ENCODE assay signal across 13 cellular contexts in the genomic region with DNA sequence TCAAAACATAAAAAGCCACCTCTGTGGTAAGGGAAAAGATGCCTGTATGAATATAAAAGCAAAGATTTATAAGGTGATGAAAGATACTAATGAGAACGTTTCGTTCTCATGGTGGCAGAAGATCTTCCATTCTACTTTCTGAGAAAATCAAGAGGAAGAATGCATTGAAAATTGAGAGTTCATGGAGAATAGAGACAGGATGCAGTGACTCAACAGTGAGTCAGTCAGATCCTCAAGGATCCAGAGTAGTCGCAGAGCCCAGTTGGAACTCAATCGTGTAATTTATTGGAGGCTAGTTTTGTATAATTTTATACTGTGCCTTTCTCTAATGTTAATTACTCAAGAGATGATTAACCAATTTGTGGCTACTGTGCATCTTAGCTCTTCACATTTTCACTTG.
DNase-seq lines count a peak whose midpoint lies in the region; ATAC-seq and TF ChIP-seq lines count a peak whose summit lies in the region.
"Had no signal": no experiment of that assay in that cellular context is flagged by ENCODE, and none has a peak within 500 bp of the region (broad histone marks: within the 10 kb centered on the region; RNA-seq: fewer than 3 reads in every experiment).

No MANE protein-coding gene starts in this region.

- H3K36me3 ChIP-seq in HCT116 (ENCODE audit: control insufficient read depth in 1 of 2, insufficient read depth in 2 of 2, low read length in 2 of 2), result no peaks in the 10 kb centered on the region
- H3K36me3 ChIP-seq in adipocyte (ENCODE audit: control insufficient read depth, insufficient read depth, low read length, severe bottlenecking), result no peaks in the 10 kb centered on the region

- H3K4me1 ChIP-seq in HCT116 (ENCODE audit: control insufficient read depth in 1 of 2, insufficient read depth in 2 of 2, low read length in 2 of 2), result peaks cover 0 to 13% of the 10 kb centered on the region in 2 experiments; a peak in 2 of 4 replicates
- peaks cover 37% of the 10 kb centered on the region for H3K4me1 ChIP-seq in adipocyte (ENCODE audit: control insufficient read depth, insufficient read depth, low read length)
- peaks cover 15% of the 10 kb centered on the region for H3K4me1 ChIP-seq in foreskin keratinocyte
- H3K4me1 ChIP-seq: psoas muscle had no signal

- ATAC-seq in HCT116, result no peak
- peak; percentile 61 for ATAC-seq in foreskin keratinocyte
- no peak for ATAC-seq in GM19035 (IDR thresholded peaks at IDR 0.05; ENCODE audit: unreplicated experiment)
- ATAC-seq: psoas muscle had no signal

- no peak for TF ChIP-seq RAD21 in HCT116 (IDR thresholded peaks at IDR 0.05; ENCODE audit: low read depth)

- H4K20me1 ChIP-seq in HCT116 (ENCODE audit: insufficient read depth), result no peaks in the 10 kb centered on the region

- TF ChIP-seq POLR2A in HCT116 (IDR thresholded peaks at IDR 0.05; ENCODE audit: borderline replicate concordance, extremely low read depth, insufficient read depth, insufficient read length), result no peak

- TF ChIP-seq CTCF in HCT116 (IDR thresholded peaks at IDR 0.05 in 2 of 3, conservative IDR thresholded peaks at IDR 0.05 in 1 of 3; ENCODE audit: borderline replicate concordance in 1 of 3, insufficient read depth in 1 of 3, low read depth in 2 of 3, low read length in 2 of 3), result no peak
- TF ChIP-seq CTCF in foreskin keratinocyte (conservative IDR thresholded peaks at IDR 0.05), result no peak

- H3K9ac ChIP-seq in HCT116 (ENCODE audit: low read length), result no peak overlapping the region
- no peak overlapping the region for H3K9ac ChIP-seq in adipocyte (ENCODE audit: low read length)

- DNase-seq in 8988T (peak; percentile 20), HCT116 (ENCODE audit: low read depth, low spot score) (peak; percentile 18), adipocyte (ENCODE audit: low read depth) (peak; percentile 25), foreskin keratinocyte (peak; percentile 32 to 64), germinal center (ENCODE audit: low spot score) (no peak), NCI-H1105 (lab: John Stamatoyannopoulos, UW) (no peak), Kasumi-1 (lab: John Stamatoyannopoulos, UW) (no peak)
- DNase-seq: activated CD4-positive, alpha-beta memory T cell treated with anti-CD3 and anti-CD28 coated beads for 36 hours; activated naive CD4-positive, alpha-beta T cell treated with anti-CD3 and anti-CD28 coated beads for 36 hours; NCI-H1436 treated with DMSO at 0.1 percent for 48 hours; NCI-H748 treated with DMSO at 0.1 percent for 48 hours; psoas muscle had no signal

- H2AFZ ChIP-seq in HCT116 (ENCODE audit: low read depth, low read length, poor library complexity, severe bottlenecking), result peak overlapping the region; percentile 19

- H3K79me2 ChIP-seq in HCT116 (ENCODE audit: insufficient read depth, low read length), result no peaks in the 10 kb centered on the region

- intact Hi-C loops in HCT116 (cut with micrococcal nuclease), result no loop called here

- H3K9me2 ChIP-seq in HCT116 (ENCODE audit: insufficient read depth), result no peaks in the 10 kb centered on the region

- RAD21 ChIA-PET in HCT116 (lab: Charles Lee; ENCODE audit: low non-redundant PET in 1 of 2, low total read pairs in 2 of 2, uncharacterized antibody in 2 of 2, unreplicated experiment in 2 of 2), result no interaction called here

- no TSS peak for BruUV-seq in HCT116 (replicated peaks; lab: Mats Ljungman, UMichigan)

- POLR2A ChIA-PET in HCT116 (lab: Charles Lee), result no interaction called here

- H3K4me2 ChIP-seq in HCT116 (ENCODE audit: low read length), result peak overlapping the region; percentile 35

- CTCF ChIA-PET in HCT116 (lab: Charles Lee), result no interaction called here

- H3K27ac ChIP-seq in HCT116 (ENCODE audit: low read depth, low read length) (no peak overlapping the region), foreskin keratinocyte (no peak overlapping the region)
- H3K27ac ChIP-seq: psoas muscle had no signal

- H3K27me3 ChIP-seq in HCT116 (ENCODE audit: insufficient read depth, low read length), result peaks cover 48% of the 10 kb centered on the region
- H3K27me3 ChIP-seq in adipocyte (replicated peaks; ENCODE audit: control insufficient read depth, insufficient read depth, low read length), result no peaks in the 10 kb centered on the region
- no peaks in the 10 kb centered on the region for H3K27me3 ChIP-seq in foreskin keratinocyte

- H3K9me3 ChIP-seq in HCT116 (ENCODE audit: control insufficient read depth in 1 of 2, insufficient read depth in 1 of 2, low read depth in 1 of 2, low read length in 2 of 2) (no peaks in the 10 kb centered on the region), adipocyte (ENCODE audit: control insufficient read depth, low read length) (no peaks in the 10 kb centered on the region)
- H3K9me3 ChIP-seq: psoas muscle had no signal

- H3K4me3 ChIP-seq in HCT116 (replicated peaks in 1 of 2; ENCODE audit: low read depth in 1 of 2, low read length in 2 of 2) (no peak overlapping the region), adipocyte (ENCODE audit: low read length) (no peak overlapping the region)
- H3K4me3 ChIP-seq: psoas muscle had no signal

TF ChIP-seq in HCT116, 20 proteins besides CTCF, POLR2A, EP300 and RAD21:
- no peak for TF ChIP-seq CEBPB (IDR thresholded peaks at IDR 0.05; ENCODE audit: low read depth)
- TF ChIP-seq JUND (IDR thresholded peaks at IDR 0.05), result peak; percentile 39; the same call in 1 of the 2 replicates
- TF ChIP-seq, protein P1, sequence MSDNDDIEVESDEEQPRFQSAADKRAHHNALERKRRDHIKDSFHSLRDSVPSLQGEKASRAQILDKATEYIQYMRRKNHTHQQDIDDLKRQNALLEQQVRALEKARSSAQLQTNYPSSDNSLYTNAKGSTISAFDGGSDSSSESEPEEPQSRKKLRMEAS (IDR thresholded peaks at IDR 0.05), result no peak
- TF ChIP-seq TCF7L2 (IDR thresholded peaks at IDR 0.05; ENCODE audit: borderline replicate concordance, extremely low read depth, insufficient read depth, insufficient read length), result no peak
- TF ChIP-seq, protein P2, sequence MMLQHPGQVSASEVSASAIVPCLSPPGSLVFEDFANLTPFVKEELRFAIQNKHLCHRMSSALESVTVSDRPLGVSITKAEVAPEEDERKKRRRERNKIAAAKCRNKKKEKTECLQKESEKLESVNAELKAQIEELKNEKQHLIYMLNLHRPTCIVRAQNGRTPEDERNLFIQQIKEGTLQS (IDR thresholded peaks at IDR 0.05), result no peak
- no peak for TF ChIP-seq POLR2AphosphoS5 (IDR thresholded peaks at IDR 0.05; ENCODE audit: low read depth, low read length)
- TF ChIP-seq CBX3 (IDR thresholded peaks at IDR 0.05; ENCODE audit: low read depth), result no peak
- TF ChIP-seq EZH2 (IDR thresholded peaks at IDR 0.05), result no peak
- TF ChIP-seq, protein P3, sequence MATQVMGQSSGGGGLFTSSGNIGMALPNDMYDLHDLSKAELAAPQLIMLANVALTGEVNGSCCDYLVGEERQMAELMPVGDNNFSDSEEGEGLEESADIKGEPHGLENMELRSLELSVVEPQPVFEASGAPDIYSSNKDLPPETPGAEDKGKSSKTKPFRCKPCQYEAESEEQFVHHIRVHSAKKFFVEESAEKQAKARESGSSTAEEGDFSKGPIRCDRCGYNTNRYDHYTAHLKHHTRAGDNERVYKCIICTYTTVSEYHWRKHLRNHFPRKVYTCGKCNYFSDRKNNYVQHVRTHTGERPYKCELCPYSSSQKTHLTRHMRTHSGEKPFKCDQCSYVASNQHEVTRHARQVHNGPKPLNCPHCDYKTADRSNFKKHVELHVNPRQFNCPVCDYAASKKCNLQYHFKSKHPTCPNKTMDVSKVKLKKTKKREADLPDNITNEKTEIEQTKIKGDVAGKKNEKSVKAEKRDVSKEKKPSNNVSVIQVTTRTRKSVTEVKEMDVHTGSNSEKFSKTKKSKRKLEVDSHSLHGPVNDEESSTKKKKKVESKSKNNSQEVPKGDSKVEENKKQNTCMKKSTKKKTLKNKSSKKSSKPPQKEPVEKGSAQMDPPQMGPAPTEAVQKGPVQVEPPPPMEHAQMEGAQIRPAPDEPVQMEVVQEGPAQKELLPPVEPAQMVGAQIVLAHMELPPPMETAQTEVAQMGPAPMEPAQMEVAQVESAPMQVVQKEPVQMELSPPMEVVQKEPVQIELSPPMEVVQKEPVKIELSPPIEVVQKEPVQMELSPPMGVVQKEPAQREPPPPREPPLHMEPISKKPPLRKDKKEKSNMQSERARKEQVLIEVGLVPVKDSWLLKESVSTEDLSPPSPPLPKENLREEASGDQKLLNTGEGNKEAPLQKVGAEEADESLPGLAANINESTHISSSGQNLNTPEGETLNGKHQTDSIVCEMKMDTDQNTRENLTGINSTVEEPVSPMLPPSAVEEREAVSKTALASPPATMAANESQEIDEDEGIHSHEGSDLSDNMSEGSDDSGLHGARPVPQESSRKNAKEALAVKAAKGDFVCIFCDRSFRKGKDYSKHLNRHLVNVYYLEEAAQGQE (IDR thresholded peaks at IDR 0.05; ENCODE audit: low read depth), result no peak
- TF ChIP-seq SP1 (IDR thresholded peaks at IDR 0.05; ENCODE audit: low read depth), result peak; percentile 21; the same call in 1 of the 2 replicates
- no peak for TF ChIP-seq YY1 (IDR thresholded peaks at IDR 0.05; ENCODE audit: extremely low read depth, insufficient replicate concordance, low read depth, low read length)
- peak; percentile 86 for TF ChIP-seq FOSL1 (IDR thresholded peaks at IDR 0.05; ENCODE audit: low read depth)

Comparison
In these comparisons a context has a peak if more than half of its experiments do, and no peak if none do; other contexts are left out.
1. DNase-seq: peak in 8988T (single experiment), HCT116 (single experiment), adipocyte (single experiment) and foreskin keratinocyte (2 of 2); none in germinal center (single experiment), NCI-H1105 (single experiment) and Kasumi-1 (0 of 2).